In the genomic region with DNA sequence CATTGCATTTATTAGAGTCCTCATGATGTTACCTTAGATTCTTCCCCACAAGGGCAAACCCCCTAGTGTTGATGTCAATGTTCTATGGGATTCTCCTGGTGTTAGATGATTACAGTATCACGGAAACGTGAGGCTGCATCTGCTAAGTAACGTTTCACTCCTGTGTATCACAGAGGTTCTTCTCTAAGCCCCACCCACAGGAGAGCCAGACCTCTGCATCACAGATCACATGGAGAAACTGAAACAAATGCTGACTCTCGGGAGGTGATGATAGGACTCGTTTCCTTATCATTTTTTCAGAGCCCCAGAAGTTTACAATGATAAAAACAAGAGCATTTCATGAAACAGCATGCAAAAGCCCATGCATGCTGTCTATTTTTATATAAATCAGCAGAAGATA, we compare ENCODE assay signal across 9 cellular contexts.
A peak's percentile ranks its signal among the peaks of the same experiment; 100 is the strongest.
DNase-seq lines count a peak whose midpoint lies in the region; ATAC-seq and TF ChIP-seq lines count a peak whose summit lies in the region.
"Had no signal": no experiment of that assay in that cellular context is flagged by ENCODE, and none has a peak within 500 bp of the region (broad histone marks: within the 10 kb centered on the region; RNA-seq: fewer than 3 reads in every experiment).

No MANE protein-coding gene starts in this region.

- H3K4me1 ChIP-seq in upper lobe of right lung, result no peaks in the 10 kb centered on the region
- no peaks in the 10 kb centered on the region for H3K4me1 ChIP-seq in upper lobe of left lung
- H3K4me1 ChIP-seq: pancreas had no signal

- peaks cover 48% of the 10 kb centered on the region for H3K4me1 Mint-ChIP-seq in activated naive CD8-positive, alpha-beta T cell treated with anti-CD3 and anti-CD28 coated beads, Interleukin-2, amount 10 ng/mL, durations not matched to agents 7 days and 5 days
- H3K4me1 Mint-ChIP-seq in MCF 10A (ENCODE audit: insufficient read depth, unreplicated experiment), result peaks cover 7% of the 10 kb centered on the region

- peaks cover 4% of the 10 kb centered on the region for H3K36me3 Mint-ChIP-seq in activated naive CD8-positive, alpha-beta T cell treated with anti-CD3 and anti-CD28 coated beads, Interleukin-2, amount 10 ng/mL, durations not matched to agents 7 days and 5 days
- H3K36me3 Mint-ChIP-seq in MCF 10A (ENCODE audit: insufficient read depth, unreplicated experiment), result no peaks in the 10 kb centered on the region

- H3K27me3 ChIP-seq in upper lobe of right lung (peaks cover 5% of the 10 kb centered on the region), upper lobe of left lung (no peaks in the 10 kb centered on the region)
- H3K27me3 ChIP-seq: pancreas had no signal

- ATAC-seq in GM21717 (IDR thresholded peaks at IDR 0.05; ENCODE audit: unreplicated experiment), result peak; percentile 74
- ATAC-seq in activated naive CD8-positive, alpha-beta T cell treated with anti-CD3 and anti-CD28 coated beads, Interleukin-2, amount 10 ng/mL, durations not matched to agents 7 days and 5 days (ENCODE audit: low read depth), result peak; percentile 96
- ATAC-seq in upper lobe of right lung, result peak; percentile 66
- ATAC-seq in upper lobe of left lung (ENCODE audit: low FRiP score in 2 of 2), result no peak

- H3K9me3 Mint-ChIP-seq in activated naive CD8-positive, alpha-beta T cell treated with anti-CD3 and anti-CD28 coated beads, Interleukin-2, amount 10 ng/mL, durations not matched to agents 7 days and 5 days, result peaks cover 5% of the 10 kb centered on the region
- H3K9me3 Mint-ChIP-seq in MCF 10A (ENCODE audit: unreplicated experiment), result peaks cover 7% of the 10 kb centered on the region

- intact Hi-C loops in upper lobe of right lung (cut with DNase I), result no loop called here
- intact Hi-C loops in MCF 10A (cut with micrococcal nuclease), result loop anchor here (2.0 kb wide), 1 partner anchor 925 kb away; no protein-coding TSS in a partner anchor

- H3K4me3 ChIP-seq in upper lobe of right lung (no peak overlapping the region), upper lobe of left lung (peak overlapping the region in 2 of 4 donors; percentile 9 to 25)
- H3K4me3 ChIP-seq: pancreas had no signal

- 41 to 63% methylated on average over 5 of the region's 5 CpGs for WGBS in upper lobe of left lung, 2 donors

- H3K9me3 ChIP-seq in upper lobe of right lung (no peaks in the 10 kb centered on the region), upper lobe of left lung (no peaks in the 10 kb centered on the region)
- H3K9me3 ChIP-seq: pancreas had no signal

- no peak for TF ChIP-seq EP300 in upper lobe of left lung (IDR thresholded peaks at IDR 0.05)

- no peaks in the 10 kb centered on the region for H3K27me3 Mint-ChIP-seq in activated naive CD8-positive, alpha-beta T cell treated with anti-CD3 and anti-CD28 coated beads, Interleukin-2, amount 10 ng/mL, durations not matched to agents 7 days and 5 days
- peaks cover 49% of the 10 kb centered on the region for H3K27me3 Mint-ChIP-seq in MCF 10A (ENCODE audit: insufficient read depth, unreplicated experiment)

- in situ Hi-C loops in GM13976 (cut with MboI; ENCODE audit: low sequenced_read_pairs, unreplicated experiment), result no loop called here

- H3K36me3 ChIP-seq in upper lobe of right lung (no peaks in the 10 kb centered on the region), upper lobe of left lung (no peaks in the 10 kb centered on the region)
- H3K36me3 ChIP-seq: pancreas had no signal

- no peak overlapping the region for H3K27ac ChIP-seq in upper lobe of right lung
- H3K27ac ChIP-seq in upper lobe of left lung, result no peak overlapping the region
- H3K27ac ChIP-seq: pancreas had no signal

- no peak for TF ChIP-seq POLR2A in upper lobe of left lung (IDR thresholded peaks at IDR 0.05)

- BruUV-seq in MCF 10A (replicated peaks; lab: Mats Ljungman, UMichigan), result no TSS peak

- CTCF ChIA-PET in MCF 10A (lab: Yijun Ruan, JAX), result no interaction called here

- DNase-seq in GM13976 (ENCODE audit: low spot score) (peak; percentile 60), M059J (ENCODE audit: low read depth) (peak; percentile 54), upper lobe of right lung (no peak), NCI-H2107 treated with DMSO at 0.1 percent for 48 hours (lab: John Stamatoyannopoulos, UW; ENCODE audit: unreplicated experiment) (no peak), MCF 10A (ENCODE audit: unreplicated experiment) (no peak), upper lobe of left lung (no peak)
- no peak for DNase-seq in activated naive CD8-positive, alpha-beta T cell treated with anti-CD3 and anti-CD28 coated beads, Interleukin-2, amount 10 ng/mL, durations not matched to agents 7 days and 5 days
- DNase-seq: pancreas had no signal

- POLR2A ChIA-PET in activated naive CD8-positive, alpha-beta T cell treated with anti-CD3 and anti-CD28 coated beads, Interleukin-2, amount 10 ng/mL, durations not matched to agents 7 days and 5 days (lab: Charles Lee), result no interaction called here
- POLR2A ChIA-PET in MCF 10A (lab: Yijun Ruan, JAX), result no interaction called here

- peak overlapping the region; percentile 84 for H3K4me3 Mint-ChIP-seq in activated naive CD8-positive, alpha-beta T cell treated with anti-CD3 and anti-CD28 coated beads, Interleukin-2, amount 10 ng/mL, durations not matched to agents 7 days and 5 days
- no peak overlapping the region for H3K4me3 Mint-ChIP-seq in MCF 10A (ENCODE audit: unreplicated experiment)

- TF ChIP-seq CTCF in GM13976 (IDR thresholded peaks at IDR 0.05; ENCODE audit: borderline replicate concordance, control extremely low read depth, extremely low read depth, insufficient read depth, missing control alignments) (no peak), upper lobe of right lung (IDR thresholded peaks at IDR 0.05) (no peak), MCF 10A (IDR thresholded peaks at IDR 0.05; ENCODE audit: unreplicated experiment) (no peak), upper lobe of left lung (IDR thresholded peaks at IDR 0.05) (no peak)

- peak overlapping the region; percentile 96 for H3K27ac Mint-ChIP-seq in activated naive CD8-positive, alpha-beta T cell treated with anti-CD3 and anti-CD28 coated beads, Interleukin-2, amount 10 ng/mL, durations not matched to agents 7 days and 5 days
- no peak overlapping the region for H3K27ac Mint-ChIP-seq in MCF 10A (ENCODE audit: low read depth, unreplicated experiment)

Comparison
In these comparisons a context has a peak if more than half of its experiments do, and no peak if none do; other contexts are left out.
1. DNase-seq: peak in GM13976 (single experiment) and M059J (single experiment); none in activated naive CD8-positive, alpha-beta T cell treated with anti-CD3 and anti-CD28 coated beads, Interleukin-2, amount 10 ng/mL, durations not matched to agents 7 days and 5 days (single experiment), upper lobe of right lung (single experiment), NCI-H2107 treated with DMSO at 0.1 percent for 48 hours (single experiment), MCF 10A (single experiment) and upper lobe of left lung (0 of 2).
2. ATAC-seq: peak in GM21717 (single experiment), activated naive CD8-positive, alpha-beta T cell treated with anti-CD3 and anti-CD28 coated beads, Interleukin-2, amount 10 ng/mL, durations not matched to agents 7 days and 5 days (single experiment) and upper lobe of right lung (single experiment); none in upper lobe of left lung (0 of 2).